ENCODE assay signal across 1 cellular context in the genomic region with DNA sequence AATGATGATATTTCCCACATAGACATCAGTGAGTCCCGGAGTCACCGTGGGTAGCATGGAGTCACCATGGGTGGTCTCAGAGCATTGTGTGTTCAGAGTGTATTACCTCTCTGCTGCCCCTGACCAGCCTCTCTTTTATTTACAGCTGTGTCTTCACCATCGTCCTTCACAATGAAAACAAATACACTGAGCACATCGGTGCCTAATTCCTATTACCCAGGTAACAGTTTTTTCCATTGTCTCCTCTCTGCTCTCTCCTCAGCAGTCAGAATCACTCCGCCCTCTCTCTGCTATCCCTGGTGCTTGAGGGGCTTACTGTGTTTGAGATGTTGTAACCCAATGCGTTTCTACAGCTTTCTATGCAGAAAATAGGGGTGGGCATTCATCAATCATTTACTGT.
TF ChIP-seq lines count a peak whose summit lies in the region.

No MANE protein-coding gene starts in this region.

TF ChIP-seq in H1, 55 proteins besides CTCF, POLR2A, EP300 and RAD21 (continued from another document):
- TF ChIP-seq, protein P1, sequence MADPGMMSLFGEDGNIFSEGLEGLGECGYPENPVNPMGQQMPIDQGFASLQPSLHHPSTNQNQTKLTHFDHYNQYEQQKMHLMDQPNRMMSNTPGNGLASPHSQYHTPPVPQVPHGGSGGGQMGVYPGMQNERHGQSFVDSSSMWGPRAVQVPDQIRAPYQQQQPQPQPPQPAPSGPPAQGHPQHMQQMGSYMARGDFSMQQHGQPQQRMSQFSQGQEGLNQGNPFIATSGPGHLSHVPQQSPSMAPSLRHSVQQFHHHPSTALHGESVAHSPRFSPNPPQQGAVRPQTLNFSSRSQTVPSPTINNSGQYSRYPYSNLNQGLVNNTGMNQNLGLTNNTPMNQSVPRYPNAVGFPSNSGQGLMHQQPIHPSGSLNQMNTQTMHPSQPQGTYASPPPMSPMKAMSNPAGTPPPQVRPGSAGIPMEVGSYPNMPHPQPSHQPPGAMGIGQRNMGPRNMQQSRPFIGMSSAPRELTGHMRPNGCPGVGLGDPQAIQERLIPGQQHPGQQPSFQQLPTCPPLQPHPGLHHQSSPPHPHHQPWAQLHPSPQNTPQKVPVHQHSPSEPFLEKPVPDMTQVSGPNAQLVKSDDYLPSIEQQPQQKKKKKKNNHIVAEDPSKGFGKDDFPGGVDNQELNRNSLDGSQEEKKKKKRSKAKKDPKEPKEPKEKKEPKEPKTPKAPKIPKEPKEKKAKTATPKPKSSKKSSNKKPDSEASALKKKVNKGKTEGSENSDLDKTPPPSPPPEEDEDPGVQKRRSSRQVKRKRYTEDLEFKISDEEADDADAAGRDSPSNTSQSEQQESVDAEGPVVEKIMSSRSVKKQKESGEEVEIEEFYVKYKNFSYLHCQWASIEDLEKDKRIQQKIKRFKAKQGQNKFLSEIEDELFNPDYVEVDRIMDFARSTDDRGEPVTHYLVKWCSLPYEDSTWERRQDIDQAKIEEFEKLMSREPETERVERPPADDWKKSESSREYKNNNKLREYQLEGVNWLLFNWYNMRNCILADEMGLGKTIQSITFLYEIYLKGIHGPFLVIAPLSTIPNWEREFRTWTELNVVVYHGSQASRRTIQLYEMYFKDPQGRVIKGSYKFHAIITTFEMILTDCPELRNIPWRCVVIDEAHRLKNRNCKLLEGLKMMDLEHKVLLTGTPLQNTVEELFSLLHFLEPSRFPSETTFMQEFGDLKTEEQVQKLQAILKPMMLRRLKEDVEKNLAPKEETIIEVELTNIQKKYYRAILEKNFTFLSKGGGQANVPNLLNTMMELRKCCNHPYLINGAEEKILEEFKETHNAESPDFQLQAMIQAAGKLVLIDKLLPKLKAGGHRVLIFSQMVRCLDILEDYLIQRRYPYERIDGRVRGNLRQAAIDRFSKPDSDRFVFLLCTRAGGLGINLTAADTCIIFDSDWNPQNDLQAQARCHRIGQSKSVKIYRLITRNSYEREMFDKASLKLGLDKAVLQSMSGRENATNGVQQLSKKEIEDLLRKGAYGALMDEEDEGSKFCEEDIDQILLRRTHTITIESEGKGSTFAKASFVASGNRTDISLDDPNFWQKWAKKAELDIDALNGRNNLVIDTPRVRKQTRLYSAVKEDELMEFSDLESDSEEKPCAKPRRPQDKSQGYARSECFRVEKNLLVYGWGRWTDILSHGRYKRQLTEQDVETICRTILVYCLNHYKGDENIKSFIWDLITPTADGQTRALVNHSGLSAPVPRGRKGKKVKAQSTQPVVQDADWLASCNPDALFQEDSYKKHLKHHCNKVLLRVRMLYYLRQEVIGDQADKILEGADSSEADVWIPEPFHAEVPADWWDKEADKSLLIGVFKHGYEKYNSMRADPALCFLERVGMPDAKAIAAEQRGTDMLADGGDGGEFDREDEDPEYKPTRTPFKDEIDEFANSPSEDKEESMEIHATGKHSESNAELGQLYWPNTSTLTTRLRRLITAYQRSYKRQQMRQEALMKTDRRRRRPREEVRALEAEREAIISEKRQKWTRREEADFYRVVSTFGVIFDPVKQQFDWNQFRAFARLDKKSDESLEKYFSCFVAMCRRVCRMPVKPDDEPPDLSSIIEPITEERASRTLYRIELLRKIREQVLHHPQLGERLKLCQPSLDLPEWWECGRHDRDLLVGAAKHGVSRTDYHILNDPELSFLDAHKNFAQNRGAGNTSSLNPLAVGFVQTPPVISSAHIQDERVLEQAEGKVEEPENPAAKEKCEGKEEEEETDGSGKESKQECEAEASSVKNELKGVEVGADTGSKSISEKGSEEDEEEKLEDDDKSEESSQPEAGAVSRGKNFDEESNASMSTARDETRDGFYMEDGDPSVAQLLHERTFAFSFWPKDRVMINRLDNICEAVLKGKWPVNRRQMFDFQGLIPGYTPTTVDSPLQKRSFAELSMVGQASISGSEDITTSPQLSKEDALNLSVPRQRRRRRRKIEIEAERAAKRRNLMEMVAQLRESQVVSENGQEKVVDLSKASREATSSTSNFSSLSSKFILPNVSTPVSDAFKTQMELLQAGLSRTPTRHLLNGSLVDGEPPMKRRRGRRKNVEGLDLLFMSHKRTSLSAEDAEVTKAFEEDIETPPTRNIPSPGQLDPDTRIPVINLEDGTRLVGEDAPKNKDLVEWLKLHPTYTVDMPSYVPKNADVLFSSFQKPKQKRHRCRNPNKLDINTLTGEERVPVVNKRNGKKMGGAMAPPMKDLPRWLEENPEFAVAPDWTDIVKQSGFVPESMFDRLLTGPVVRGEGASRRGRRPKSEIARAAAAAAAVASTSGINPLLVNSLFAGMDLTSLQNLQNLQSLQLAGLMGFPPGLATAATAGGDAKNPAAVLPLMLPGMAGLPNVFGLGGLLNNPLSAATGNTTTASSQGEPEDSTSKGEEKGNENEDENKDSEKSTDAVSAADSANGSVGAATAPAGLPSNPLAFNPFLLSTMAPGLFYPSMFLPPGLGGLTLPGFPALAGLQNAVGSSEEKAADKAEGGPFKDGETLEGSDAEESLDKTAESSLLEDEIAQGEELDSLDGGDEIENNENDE (IDR thresholded peaks at IDR 0.05; ENCODE audit: insufficient replicate concordance, low read length), result no peak
- TF ChIP-seq YY1 (IDR thresholded peaks at IDR 0.05; ENCODE audit: low read depth, low read length) (no peak), CBX8 (IDR thresholded peaks at IDR 0.05; ENCODE audit: borderline replicate concordance, low read depth, low read length) (no peak), JUN (IDR thresholded peaks at IDR 0.05; ENCODE audit: low read depth, low read length) (no peak), CEBPB (IDR thresholded peaks at IDR 0.05; ENCODE audit: low read depth, low read length) (no peak), TAF1 (IDR thresholded peaks at IDR 0.05; ENCODE audit: low read depth, low read length) (no peak), POU5F1 (IDR thresholded peaks at IDR 0.05; ENCODE audit: low read depth, low read length) (no peak)
TF ChIP-seq in H1: peak in this region for 0.
